Comparison of ENCODE assay signal across 25 cellular contexts in genomic region chr3:169879846-169880558, GRCh38. TPM values are rescaled to one million over a fixed set of nuclear protein-coding genes. Genes with fewer than 3 reads are reported as not detected.
DNase-seq lines count a peak whose midpoint lies in the region; ATAC-seq lines count a peak whose summit lies in the region.
"Had no signal": no experiment of that assay in that cellular context is flagged by ENCODE, and none has a peak within 500 bp of the region (broad histone marks: within the 10 kb centered on the region; RNA-seq: fewer than 3 reads in every experiment).

No MANE protein-coding gene starts in this region.

- no peak overlapping the region for H3K4me2 ChIP-seq in Karpas-422 (ENCODE audit: low read depth, low read length, poor library complexity, severe bottlenecking)
- H3K4me2 ChIP-seq: BLaER1 treated with 17β-estradiol and CSF1 and Interleukin-3, amounts not matched to agents 10 nM and 100 nM; GM23338 had no signal

- no peaks in the 10 kb centered on the region for H4K20me1 ChIP-seq in Karpas-422 (ENCODE audit: insufficient read depth, low read depth, low read length)
- H4K20me1 ChIP-seq: BLaER1 treated with 17β-estradiol and CSF1 and Interleukin-3, amounts not matched to agents 10 nM and 100 nM had no signal

- H3K4me1 ChIP-seq in Karpas-422 (ENCODE audit: low read length), result peaks cover 12% of the 10 kb centered on the region
- H3K4me1 ChIP-seq: SJSA1 had no signal

- DNase-seq in left ventricle myocardium superior (no peak), left cardiac atrium (no peak), Karpas-422 (no peak), left kidney (ENCODE audit: low read depth, low spot score) (peak; percentile 26), anterior cingulate cortex (lab: John Stamatoyannopoulos, UW) (no peak)
- DNase-seq in stimulated activated effector memory CD8-positive, alpha-beta T cell treated with anti-CD3 and anti-CD28 coated beads, Interleukin-12 subunit alpha, Interleukin-12 subunit beta, amount 100 ng/mL, for 72 hours (ENCODE audit: low spot score in 2 of 2), result no peak
- DNase-seq in activated effector memory CD4-positive, alpha-beta T cell treated with anti-CD3 and anti-CD28 coated beads, Interleukin-2, amount 50 U/mL, for 16 hours, result no peak
- DNase-seq: CD4-positive, alpha-beta T cell; HCEC 1CT; KBM-7; MG63; NCI-H1105 treated with DMSO at 0.1 percent for 48 hours; NCI-H146; NCI-H1930; NCI-H2227 treated with DMSO at 0.1 percent for 48 hours; NCI-H526 treated with DMSO at 0.1 percent for 48 hours; Right ventricle myocardium superior; RPMI8226 had no signal

- H3K9me2 ChIP-seq in Karpas-422 (replicated peaks; ENCODE audit: insufficient read depth, low read length), result no peaks in the 10 kb centered on the region

- no peaks in the 10 kb centered on the region for H3K27me3 ChIP-seq in Karpas-422 (ENCODE audit: low read length)
- H3K27me3 ChIP-seq: BLaER1 treated with 17β-estradiol and CSF1 and Interleukin-3, amounts not matched to agents 10 nM and 100 nM; MG63; SJSA1 had no signal

- H3K79me2 ChIP-seq in Karpas-422 (ENCODE audit: low read length), result no peaks in the 10 kb centered on the region

- intact Hi-C loops in left ventricle myocardium superior (cut with micrococcal nuclease) (no loop called here), left cardiac atrium (cut with DNase I) (no loop called here)

- no peaks in the 10 kb centered on the region for H3K9me3 ChIP-seq in Karpas-422 (ENCODE audit: low read length)
- H3K9me3 ChIP-seq: MG63, SJSA1 had no signal

- H3K4me3 ChIP-seq in Karpas-422 (ENCODE audit: low read length), result no peak overlapping the region
- H3K4me3 ChIP-seq: BLaER1 treated with 17β-estradiol and CSF1 and Interleukin-3, amounts not matched to agents 10 nM and 100 nM; GM23338; MG63; SJSA1 had no signal

- no peak overlapping the region for H3K27ac Mint-ChIP-seq in stimulated activated effector memory CD8-positive, alpha-beta T cell treated with anti-CD3 and anti-CD28 coated beads, Interleukin-12 subunit alpha, Interleukin-12 subunit beta, amount 100 ng/mL, for 72 hours
- H3K27ac Mint-ChIP-seq: CD4-positive, alpha-beta T cell; GM23338 had no signal

- H3K36me3 ChIP-seq in Karpas-422 (ENCODE audit: insufficient read depth, low read length), result no peaks in the 10 kb centered on the region
- H3K36me3 ChIP-seq: BLaER1 treated with 17β-estradiol and CSF1 and Interleukin-3, amounts not matched to agents 10 nM and 100 nM; MG63; SJSA1 had no signal

- peak; percentile 35 for ATAC-seq in left ventricle myocardium superior
- no peak for ATAC-seq in left cardiac atrium
- peak; percentile 39 for ATAC-seq in stimulated activated effector memory CD8-positive, alpha-beta T cell treated with anti-CD3 and anti-CD28 coated beads, Interleukin-12 subunit alpha, Interleukin-12 subunit beta, amount 100 ng/mL, for 72 hours
- ATAC-seq in GM21529 (IDR thresholded peaks at IDR 0.05; ENCODE audit: unreplicated experiment), result no peak
- ATAC-seq: GM23338 had no signal

- H3K9me3 Mint-ChIP-seq in stimulated activated effector memory CD8-positive, alpha-beta T cell treated with anti-CD3 and anti-CD28 coated beads, Interleukin-12 subunit alpha, Interleukin-12 subunit beta, amount 100 ng/mL, for 72 hours, result no peaks in the 10 kb centered on the region
- H3K9me3 Mint-ChIP-seq: CD4-positive, alpha-beta T cell had no signal

- no peak overlapping the region for H3K9ac ChIP-seq in Karpas-422 (ENCODE audit: low read length)
- H3K9ac ChIP-seq: BLaER1 treated with 17β-estradiol and CSF1 and Interleukin-3, amounts not matched to agents 10 nM and 100 nM had no signal

- H3K4me3 Mint-ChIP-seq in stimulated activated effector memory CD8-positive, alpha-beta T cell treated with anti-CD3 and anti-CD28 coated beads, Interleukin-12 subunit alpha, Interleukin-12 subunit beta, amount 100 ng/mL, for 72 hours, result no peak overlapping the region
- H3K4me3 Mint-ChIP-seq: CD4-positive, alpha-beta T cell; GM23338 had no signal

- H3K36me3 Mint-ChIP-seq in stimulated activated effector memory CD8-positive, alpha-beta T cell treated with anti-CD3 and anti-CD28 coated beads, Interleukin-12 subunit alpha, Interleukin-12 subunit beta, amount 100 ng/mL, for 72 hours, result no peaks in the 10 kb centered on the region

- no peak overlapping the region for H3K27ac ChIP-seq in Karpas-422 (ENCODE audit: low read length)
- H3K27ac ChIP-seq: BLaER1 treated with 17β-estradiol and CSF1 and Interleukin-3, amounts not matched to agents 10 nM and 100 nM; SJSA1 had no signal

- H3K4me1 Mint-ChIP-seq in stimulated activated effector memory CD8-positive, alpha-beta T cell treated with anti-CD3 and anti-CD28 coated beads, Interleukin-12 subunit alpha, Interleukin-12 subunit beta, amount 100 ng/mL, for 72 hours, result no peaks in the 10 kb centered on the region

- H2AFZ ChIP-seq in Karpas-422 (ENCODE audit: low read length), result peak overlapping the region; percentile 58; the same call in 1 of the 2 replicates
- H2AFZ ChIP-seq: GM23338 had no signal

RNA-seq across cellular contexts. Expression of gene LRRC31, which starts 10.3 kb away (rescaled TPM):
- total RNA-seq in left ventricle myocardium superior, result not detected
- total RNA-seq in left cardiac atrium, result not detected
- not detected in 2 replicates for total RNA-seq in Karpas-422 (2014; rRNA removed; shearing (Covaris generic); ENCODE audit: low replicate concordance)
- total RNA-seq: CD4-positive, alpha-beta T cell; Daoy; G401; GM23338; NCI-H460; Right ventricle myocardium superior; SJSA1 had no signal

RNA-seq across cellular contexts. Expression of gene SAMD7, which starts 31.4 kb away (rescaled TPM):
- total RNA-seq in left ventricle myocardium superior, result not detected
- total RNA-seq in left cardiac atrium, result not detected
- total RNA-seq in Karpas-422 (2014; rRNA removed; shearing (Covaris generic); ENCODE audit: low replicate concordance), result not detected in 2 replicates
- total RNA-seq: CD4-positive, alpha-beta T cell; Daoy; G401; GM23338; NCI-H460; Right ventricle myocardium superior; SJSA1 had no signal

Comparison
In these comparisons a context has a peak if more than half of its experiments do, and no peak if none do; other contexts are left out.
1. ATAC-seq: peak in left ventricle myocardium superior (single experiment) and stimulated activated effector memory CD8-positive, alpha-beta T cell treated with anti-CD3 and anti-CD28 coated beads, Interleukin-12 subunit alpha, Interleukin-12 subunit beta, amount 100 ng/mL, for 72 hours (single experiment); none in left cardiac atrium (0 of 2) and GM21529 (single experiment).